7 cellular contexts compared by ENCODE assay signal in genomic region chr18:78171954-78172353, GRCh38.
"Had no signal": no experiment of that assay in that cellular context is flagged by ENCODE, and none has a peak within 500 bp of the region (broad histone marks: within the 10 kb centered on the region; RNA-seq: fewer than 3 reads in every experiment).

No MANE protein-coding gene starts in this region.

- FAIRE-seq: HTR-8/SVneo, K562 had no signal

- H3K4me3 ChIP-seq: K562 had no signal

- ATAC-seq: K562 had no signal

- H3K27ac ChIP-seq: HL-60, KMS-11 had no signal

- DNase-seq: IMR-90, KBM-7, KG1 had no signal

- H3K9ac ChIP-seq: KMS-11 had no signal

- H3K4me2 ChIP-seq: KMS-11 had no signal
